In the genomic region with DNA sequence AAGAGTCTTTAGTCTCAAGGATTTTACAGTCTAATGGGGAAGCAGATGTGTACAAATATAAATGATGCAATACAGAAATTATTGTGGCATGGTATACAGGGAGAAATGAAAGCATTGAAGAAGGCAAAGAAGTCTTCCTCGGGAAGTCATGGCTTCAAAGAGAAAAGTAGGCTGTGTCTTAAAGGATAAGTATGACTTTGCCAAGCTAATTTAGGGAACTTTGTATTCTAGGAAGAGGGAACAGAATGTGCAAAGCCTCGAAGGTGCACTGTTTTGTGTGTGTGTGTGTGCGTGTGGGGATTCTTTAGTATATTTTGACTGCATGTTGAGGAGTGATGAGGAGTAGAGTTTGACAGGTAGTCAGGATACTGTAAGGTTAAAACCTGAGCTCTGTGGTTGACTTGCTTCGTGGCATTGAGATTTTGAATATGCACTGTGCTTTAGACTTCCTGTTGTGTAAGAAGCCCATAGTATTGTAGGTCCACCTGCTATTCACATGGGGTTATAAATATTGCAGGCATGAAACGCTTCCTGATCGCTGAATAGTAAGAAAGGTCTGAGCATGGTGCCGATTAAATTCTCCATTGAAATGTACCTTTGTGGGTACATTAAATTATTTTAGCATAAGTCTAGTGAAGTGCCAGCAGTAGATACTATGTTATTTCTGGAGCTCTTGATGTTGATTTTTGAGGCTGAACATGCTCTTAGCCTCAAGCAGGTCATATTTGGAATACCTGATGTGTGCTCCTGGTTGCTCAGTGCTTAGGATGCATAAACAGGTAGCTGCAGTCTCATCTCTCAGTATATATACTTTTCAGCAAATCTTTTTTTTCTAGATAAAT, we compare ENCODE assay signal across 8 cellular contexts. TPM values are rescaled to one million over a fixed set of nuclear protein-coding genes. Genes with fewer than 3 reads are reported as not detected.
DNase-seq lines count a peak whose midpoint lies in the region; ATAC-seq, FAIRE-seq and TF ChIP-seq lines count a peak whose summit lies in the region.

No MANE protein-coding gene starts in this region.

- ATAC-seq in naive thymus-derived CD8-positive, alpha-beta T cell: peak; percentile 43 to 44
- no peak for ATAC-seq in HG03025 (IDR thresholded peaks at IDR 0.05; ENCODE audit: low FRiP score, unreplicated experiment)

- H3K27ac Mint-ChIP-seq in activated CD4-positive, alpha-beta memory T cell treated with anti-CD3 and anti-CD28 coated beads for 36 hours: peak overlapping the region; percentile 100
- peak overlapping the region; percentile 97 to 100 (median 99) for H3K27ac Mint-ChIP-seq in naive thymus-derived CD8-positive, alpha-beta T cell

- FAIRE-seq in HTR-8/SVneo (lab: Jason Lieb, UNC): no peak

- H3K27me3 Mint-ChIP-seq in activated CD4-positive, alpha-beta memory T cell treated with anti-CD3 and anti-CD28 coated beads for 36 hours: no peaks in the 10 kb centered on the region
- no peaks in the 10 kb centered on the region for H3K27me3 Mint-ChIP-seq in naive thymus-derived CD8-positive, alpha-beta T cell

- H3K36me3 Mint-ChIP-seq in activated CD4-positive, alpha-beta memory T cell treated with anti-CD3 and anti-CD28 coated beads for 36 hours: peaks cover 69% of the 10 kb centered on the region
- peaks cover 2 to 42% (median 29%) of the 10 kb centered on the region in 3 donors for H3K36me3 Mint-ChIP-seq in naive thymus-derived CD8-positive, alpha-beta T cell

- no peaks in the 10 kb centered on the region; the same call in 1 of the 2 replicates for H3K36me3 ChIP-seq in GM06990 (ENCODE audit: control insufficient read depth, insufficient read depth, low read length)
- H3K36me3 ChIP-seq in HEK293 (ENCODE audit: control insufficient read depth in 2 of 2, insufficient read depth in 1 of 2, low read length in 2 of 2): no peaks in the 10 kb centered on the region

- POLR2A ChIA-PET in HEK293 (lab: Yijun Ruan, JAX): no interaction called here
- POLR2A ChIA-PET in activated CD4-positive, alpha-beta memory T cell treated with anti-CD3 and anti-CD28 coated beads for 36 hours (lab: Charles Lee): interaction anchor here (0.6 to 12.1 kb wide), 9 partner anchors 7 to 219 kb away, joined by 3 to 176 read pairs (median 10); a partner anchor contains a TSS
- POLR2A ChIA-PET in naive thymus-derived CD8-positive, alpha-beta T cell (lab: Charles Lee): interaction anchor here (0.6 to 15.9 kb wide), 13 partner anchors 4 to 341 kb away, joined by 3 to 384 read pairs (median 5); a partner anchor contains a TSS

- peaks cover 94% of the 10 kb centered on the region for H3K4me1 Mint-ChIP-seq in activated CD4-positive, alpha-beta memory T cell treated with anti-CD3 and anti-CD28 coated beads for 36 hours (ENCODE audit: low read depth)
- peaks cover 41 to 100% (median 88%) of the 10 kb centered on the region in 4 donors for H3K4me1 Mint-ChIP-seq in naive thymus-derived CD8-positive, alpha-beta T cell

- TF ChIP-seq CTCF in GM06990 (IDR thresholded peaks at IDR 0.05; ENCODE audit: insufficient read depth, low read length, poor library complexity, severe bottlenecking): no peak
- TF ChIP-seq CTCF in HEK293 (tag by site-specific recombination; IDR thresholded peaks at IDR 0.05): no peak

- H3K27me3 ChIP-seq in GM06990 (replicated peaks; ENCODE audit: control insufficient read depth, insufficient read depth, low read length): no peaks in the 10 kb centered on the region

- H3K4me3 ChIP-seq in GM06990 (replicated peaks; ENCODE audit: low read depth, low read length) (peak overlapping the region; percentile 35), HEK293 (ENCODE audit: low read depth, low read length) (no peak overlapping the region)

- peaks cover 14% of the 10 kb centered on the region; the same call in 1 of the 2 replicates for H3K4me1 ChIP-seq in HEK293 (ENCODE audit: control insufficient read depth, insufficient read depth, low read length)

- CTCF ChIA-PET in HEK293 (lab: Yijun Ruan, JAX): interaction anchor here (0.5 to 1.0 kb wide), 6 partner anchors 10 to 842 kb away, joined by 3 to 5 read pairs (median 4); no protein-coding TSS in a partner anchor
- CTCF ChIA-PET in activated CD4-positive, alpha-beta memory T cell treated with anti-CD3 and anti-CD28 coated beads for 36 hours (lab: Charles Lee): interaction anchor here (0.8 to 9.1 kb wide), 11 partner anchors 7 to 229 kb away, joined by 3 to 74 read pairs (median 6); a partner anchor contains a TSS

- H3K27ac ChIP-seq in HEK293 (ENCODE audit: extremely low read depth, low read depth, low read length): no peak overlapping the region

- H3K9me3 Mint-ChIP-seq in activated CD4-positive, alpha-beta memory T cell treated with anti-CD3 and anti-CD28 coated beads for 36 hours: no peaks in the 10 kb centered on the region
- H3K9me3 Mint-ChIP-seq in naive thymus-derived CD8-positive, alpha-beta T cell: no peaks in the 10 kb centered on the region

- H3K4me3 Mint-ChIP-seq in activated CD4-positive, alpha-beta memory T cell treated with anti-CD3 and anti-CD28 coated beads for 36 hours: peak overlapping the region; percentile 81
- peak overlapping the region; percentile 76 to 97 (median 85) for H3K4me3 Mint-ChIP-seq in naive thymus-derived CD8-positive, alpha-beta T cell

- intact Hi-C loops in activated CD4-positive, alpha-beta memory T cell treated with anti-CD3 and anti-CD28 coated beads for 36 hours (cut with micrococcal nuclease): loop anchor here (1.0 to 10.0 kb wide), 5 partner anchors 13 to 1187 kb away; a partner anchor contains a TSS

- no peak for DNase-seq in GM06990 (ENCODE audit: extremely low read depth, insufficient read length)
- DNase-seq in activated CD4-positive, alpha-beta memory T cell treated with anti-CD3 and anti-CD28 coated beads for 36 hours: peak; percentile 36
- DNase-seq in naive thymus-derived CD8-positive, alpha-beta T cell: peak in 5 of 10 donors; percentile 48 to 78 (median 62)
- no peak for DNase-seq in dedifferentiated amniotic fluid mesenchymal stem cell (ENCODE audit: extremely low spot score)
- no peak for DNase-seq in HTR-8/SVneo (ENCODE audit: insufficient read length, low spot score)
- DNase-seq in retina: no peak

- H3K9me3 ChIP-seq in HEK293 (ENCODE audit: control insufficient read depth, insufficient read depth, low read depth, low read length): no peaks in the 10 kb centered on the region

TF ChIP-seq in HEK293, 187 proteins besides CTCF, POLR2A, EP300 and RAD21:
- TF ChIP-seq ZNF335 (tag by site-specific recombination; conservative IDR thresholded peaks at IDR 0.05): no peak
- TF ChIP-seq, protein P1, sequence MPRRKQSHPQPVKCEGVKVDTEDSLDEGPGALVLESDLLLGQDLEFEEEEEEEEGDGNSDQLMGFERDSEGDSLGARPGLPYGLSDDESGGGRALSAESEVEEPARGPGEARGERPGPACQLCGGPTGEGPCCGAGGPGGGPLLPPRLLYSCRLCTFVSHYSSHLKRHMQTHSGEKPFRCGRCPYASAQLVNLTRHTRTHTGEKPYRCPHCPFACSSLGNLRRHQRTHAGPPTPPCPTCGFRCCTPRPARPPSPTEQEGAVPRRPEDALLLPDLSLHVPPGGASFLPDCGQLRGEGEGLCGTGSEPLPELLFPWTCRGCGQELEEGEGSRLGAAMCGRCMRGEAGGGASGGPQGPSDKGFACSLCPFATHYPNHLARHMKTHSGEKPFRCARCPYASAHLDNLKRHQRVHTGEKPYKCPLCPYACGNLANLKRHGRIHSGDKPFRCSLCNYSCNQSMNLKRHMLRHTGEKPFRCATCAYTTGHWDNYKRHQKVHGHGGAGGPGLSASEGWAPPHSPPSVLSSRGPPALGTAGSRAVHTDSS (tag by site-specific recombination; IDR thresholded peaks at IDR 0.05): peak; percentile 82
- TF ChIP-seq, protein P2, sequence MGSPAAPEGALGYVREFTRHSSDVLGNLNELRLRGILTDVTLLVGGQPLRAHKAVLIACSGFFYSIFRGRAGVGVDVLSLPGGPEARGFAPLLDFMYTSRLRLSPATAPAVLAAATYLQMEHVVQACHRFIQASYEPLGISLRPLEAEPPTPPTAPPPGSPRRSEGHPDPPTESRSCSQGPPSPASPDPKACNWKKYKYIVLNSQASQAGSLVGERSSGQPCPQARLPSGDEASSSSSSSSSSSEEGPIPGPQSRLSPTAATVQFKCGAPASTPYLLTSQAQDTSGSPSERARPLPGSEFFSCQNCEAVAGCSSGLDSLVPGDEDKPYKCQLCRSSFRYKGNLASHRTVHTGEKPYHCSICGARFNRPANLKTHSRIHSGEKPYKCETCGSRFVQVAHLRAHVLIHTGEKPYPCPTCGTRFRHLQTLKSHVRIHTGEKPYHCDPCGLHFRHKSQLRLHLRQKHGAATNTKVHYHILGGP (tag by site-specific recombination; IDR thresholded peaks at IDR 0.05): peak; percentile 59; the same call in 1 of the 2 replicates

RNA-seq across cellular contexts. Expression of a gene that starts 8.0 kb away (rescaled TPM):
- 100 to 1,000 TPM; 250 to 254 TPM for total RNA-seq in activated CD4-positive, alpha-beta memory T cell treated with anti-CD3 and anti-CD28 coated beads for 36 hours
- 100 to 1,000 TPM; 154 to 160 TPM for total RNA-seq in naive thymus-derived CD8-positive, alpha-beta T cell
- 100 to 1,000 TPM; 297 to 506 (median 298) TPM for polyA plus RNA-seq in naive thymus-derived CD8-positive, alpha-beta T cell
